16 cellular contexts compared by ENCODE assay signal in the genomic region with DNA sequence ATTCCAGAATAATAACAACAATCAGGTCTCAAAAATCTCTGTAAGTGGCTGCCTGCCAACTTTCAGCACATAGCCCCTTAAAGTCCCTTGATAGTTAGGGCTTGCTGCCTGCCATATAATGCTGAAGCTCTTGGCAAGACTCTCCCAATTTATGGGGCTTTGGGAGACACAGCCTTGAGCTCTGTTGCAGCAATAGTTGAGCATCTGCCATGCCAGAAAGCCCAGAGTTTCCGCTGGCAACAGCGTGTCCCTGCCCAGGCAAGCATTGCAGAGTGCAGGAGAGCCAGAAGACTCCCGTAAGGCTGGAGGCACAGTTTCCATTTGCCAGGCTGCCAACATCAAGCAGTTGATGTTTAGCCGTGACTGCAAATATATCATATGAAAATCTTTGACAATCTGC.
DNase-seq lines count a peak whose midpoint lies in the region; ATAC-seq and TF ChIP-seq lines count a peak whose summit lies in the region.
"Had no signal": no experiment of that assay in that cellular context is flagged by ENCODE, and none has a peak within 500 bp of the region (broad histone marks: within the 10 kb centered on the region; RNA-seq: fewer than 3 reads in every experiment).

No MANE protein-coding gene starts in this region.

- H3K4me3 ChIP-seq in GM23338, result no peak overlapping the region
- no peak overlapping the region for H3K4me3 ChIP-seq in coronary artery
- H3K4me3 ChIP-seq: esophagus muscularis mucosa, tibial nerve had no signal

- H2AFZ ChIP-seq in GM23338, result peak overlapping the region; percentile 75; the same call in 1 of the 2 replicates

- no peak overlapping the region for H3K27ac Mint-ChIP-seq in GM23338
- H3K27ac Mint-ChIP-seq: CD4-positive, CD25-positive, alpha-beta regulatory T cell; mesothelial cell of epicardium had no signal

- no peaks in the 10 kb centered on the region for H3K9me3 Mint-ChIP-seq in GM23338
- H3K9me3 Mint-ChIP-seq: mesothelial cell of epicardium had no signal

- no peak overlapping the region for H3K27ac ChIP-seq in GM23338 (ENCODE audit: low read depth)
- H3K27ac ChIP-seq in coronary artery, result no peak overlapping the region
- H3K27ac ChIP-seq: esophagus muscularis mucosa, tibial nerve had no signal

- H4K20me1 ChIP-seq in GM23338 (replicated peaks; ENCODE audit: insufficient read depth), result no peaks in the 10 kb centered on the region

- H3K79me2 ChIP-seq in GM23338 (replicated peaks; ENCODE audit: insufficient read depth), result no peaks in the 10 kb centered on the region

- TF ChIP-seq CTCF in GM23338 (conservative IDR thresholded peaks at IDR 0.05; ENCODE audit: low read depth in 2 of 2) (no peak), coronary artery (IDR thresholded peaks at IDR 0.05) (no peak)

- H3K4me3 Mint-ChIP-seq in GM23338, result no peak overlapping the region
- H3K4me3 Mint-ChIP-seq: CD4-positive, CD25-positive, alpha-beta regulatory T cell; mesothelial cell of epicardium had no signal

- H3K36me3 Mint-ChIP-seq in GM23338 (ENCODE audit: low read depth), result no peaks in the 10 kb centered on the region
- H3K36me3 Mint-ChIP-seq: CD4-positive, CD25-positive, alpha-beta regulatory T cell; mesothelial cell of epicardium had no signal

- H3K4me1 Mint-ChIP-seq in GM23338, result no peaks in the 10 kb centered on the region
- H3K4me1 Mint-ChIP-seq: CD4-positive, CD25-positive, alpha-beta regulatory T cell had no signal

- no peaks in the 10 kb centered on the region for H3K27me3 Mint-ChIP-seq in GM23338 (ENCODE audit: insufficient read depth, low read depth, poor library complexity)
- H3K27me3 Mint-ChIP-seq: CD4-positive, CD25-positive, alpha-beta regulatory T cell had no signal

- no peaks in the 10 kb centered on the region for H3F3A ChIP-seq in GM23338 (replicated peaks; ENCODE audit: low read depth)

- no peaks in the 10 kb centered on the region for H3K36me3 ChIP-seq in GM23338 (ENCODE audit: insufficient read depth)
- H3K36me3 ChIP-seq: esophagus muscularis mucosa, tibial nerve had no signal

- intact Hi-C loops in sciatic nerve (cut with DNase I), result no loop called here

- H3K9me2 ChIP-seq in GM23338 (ENCODE audit: insufficient read depth), result no peaks in the 10 kb centered on the region

- no peak overlapping the region for H3K4me2 ChIP-seq in GM23338

- ATAC-seq in GM23338 (peak; percentile 53; the same call in 2 of the 3 replicates), sciatic nerve (peak; percentile 36)

- DNase-seq in GM23338 (ENCODE audit: low spot score) (peak; percentile 10), NCI-H446 (lab: John Stamatoyannopoulos, UW) (peak; percentile 92 to 98), fibroblast of peridontal ligament (ENCODE audit: extremely low read depth) (peak; percentile 18), sciatic nerve (ENCODE audit: low spot score) (no peak), coronary artery (ENCODE audit: low spot score) (no peak), NCI-H510A treated with DMSO at 0.1 percent for 48 hours (lab: John Stamatoyannopoulos, UW) (no peak)
- DNase-seq in stimulated activated CD4-positive, alpha-beta T cell treated with anti-CD3 and anti-CD28 coated beads, Interleukin-15, amount 100 ng/mL, for 24 hours, result no peak
- DNase-seq: activated CD4-positive, CD25-positive, alpha-beta regulatory T cell treated with anti-CD3 and anti-CD28 coated beads, Interleukin-2, amount 50 U/mL, for 72 hours; CD4-positive, CD25-positive, alpha-beta regulatory T cell; dermis blood vessel endothelial cell; Right ventricle myocardium superior; small intestine; T-helper 2 cell had no signal

- H3K27me3 ChIP-seq in GM23338 (ENCODE audit: insufficient read depth), result no peaks in the 10 kb centered on the region
- H3K27me3 ChIP-seq: esophagus muscularis mucosa, tibial nerve had no signal

- H3K4me1 ChIP-seq in GM23338 (ENCODE audit: insufficient read depth), result no peaks in the 10 kb centered on the region
- H3K4me1 ChIP-seq: tibial nerve had no signal

TF ChIP-seq in GM23338, 12 proteins besides CTCF, POLR2A, EP300 and RAD21 (continues in another document):
- TF ChIP-seq, protein P1, sequence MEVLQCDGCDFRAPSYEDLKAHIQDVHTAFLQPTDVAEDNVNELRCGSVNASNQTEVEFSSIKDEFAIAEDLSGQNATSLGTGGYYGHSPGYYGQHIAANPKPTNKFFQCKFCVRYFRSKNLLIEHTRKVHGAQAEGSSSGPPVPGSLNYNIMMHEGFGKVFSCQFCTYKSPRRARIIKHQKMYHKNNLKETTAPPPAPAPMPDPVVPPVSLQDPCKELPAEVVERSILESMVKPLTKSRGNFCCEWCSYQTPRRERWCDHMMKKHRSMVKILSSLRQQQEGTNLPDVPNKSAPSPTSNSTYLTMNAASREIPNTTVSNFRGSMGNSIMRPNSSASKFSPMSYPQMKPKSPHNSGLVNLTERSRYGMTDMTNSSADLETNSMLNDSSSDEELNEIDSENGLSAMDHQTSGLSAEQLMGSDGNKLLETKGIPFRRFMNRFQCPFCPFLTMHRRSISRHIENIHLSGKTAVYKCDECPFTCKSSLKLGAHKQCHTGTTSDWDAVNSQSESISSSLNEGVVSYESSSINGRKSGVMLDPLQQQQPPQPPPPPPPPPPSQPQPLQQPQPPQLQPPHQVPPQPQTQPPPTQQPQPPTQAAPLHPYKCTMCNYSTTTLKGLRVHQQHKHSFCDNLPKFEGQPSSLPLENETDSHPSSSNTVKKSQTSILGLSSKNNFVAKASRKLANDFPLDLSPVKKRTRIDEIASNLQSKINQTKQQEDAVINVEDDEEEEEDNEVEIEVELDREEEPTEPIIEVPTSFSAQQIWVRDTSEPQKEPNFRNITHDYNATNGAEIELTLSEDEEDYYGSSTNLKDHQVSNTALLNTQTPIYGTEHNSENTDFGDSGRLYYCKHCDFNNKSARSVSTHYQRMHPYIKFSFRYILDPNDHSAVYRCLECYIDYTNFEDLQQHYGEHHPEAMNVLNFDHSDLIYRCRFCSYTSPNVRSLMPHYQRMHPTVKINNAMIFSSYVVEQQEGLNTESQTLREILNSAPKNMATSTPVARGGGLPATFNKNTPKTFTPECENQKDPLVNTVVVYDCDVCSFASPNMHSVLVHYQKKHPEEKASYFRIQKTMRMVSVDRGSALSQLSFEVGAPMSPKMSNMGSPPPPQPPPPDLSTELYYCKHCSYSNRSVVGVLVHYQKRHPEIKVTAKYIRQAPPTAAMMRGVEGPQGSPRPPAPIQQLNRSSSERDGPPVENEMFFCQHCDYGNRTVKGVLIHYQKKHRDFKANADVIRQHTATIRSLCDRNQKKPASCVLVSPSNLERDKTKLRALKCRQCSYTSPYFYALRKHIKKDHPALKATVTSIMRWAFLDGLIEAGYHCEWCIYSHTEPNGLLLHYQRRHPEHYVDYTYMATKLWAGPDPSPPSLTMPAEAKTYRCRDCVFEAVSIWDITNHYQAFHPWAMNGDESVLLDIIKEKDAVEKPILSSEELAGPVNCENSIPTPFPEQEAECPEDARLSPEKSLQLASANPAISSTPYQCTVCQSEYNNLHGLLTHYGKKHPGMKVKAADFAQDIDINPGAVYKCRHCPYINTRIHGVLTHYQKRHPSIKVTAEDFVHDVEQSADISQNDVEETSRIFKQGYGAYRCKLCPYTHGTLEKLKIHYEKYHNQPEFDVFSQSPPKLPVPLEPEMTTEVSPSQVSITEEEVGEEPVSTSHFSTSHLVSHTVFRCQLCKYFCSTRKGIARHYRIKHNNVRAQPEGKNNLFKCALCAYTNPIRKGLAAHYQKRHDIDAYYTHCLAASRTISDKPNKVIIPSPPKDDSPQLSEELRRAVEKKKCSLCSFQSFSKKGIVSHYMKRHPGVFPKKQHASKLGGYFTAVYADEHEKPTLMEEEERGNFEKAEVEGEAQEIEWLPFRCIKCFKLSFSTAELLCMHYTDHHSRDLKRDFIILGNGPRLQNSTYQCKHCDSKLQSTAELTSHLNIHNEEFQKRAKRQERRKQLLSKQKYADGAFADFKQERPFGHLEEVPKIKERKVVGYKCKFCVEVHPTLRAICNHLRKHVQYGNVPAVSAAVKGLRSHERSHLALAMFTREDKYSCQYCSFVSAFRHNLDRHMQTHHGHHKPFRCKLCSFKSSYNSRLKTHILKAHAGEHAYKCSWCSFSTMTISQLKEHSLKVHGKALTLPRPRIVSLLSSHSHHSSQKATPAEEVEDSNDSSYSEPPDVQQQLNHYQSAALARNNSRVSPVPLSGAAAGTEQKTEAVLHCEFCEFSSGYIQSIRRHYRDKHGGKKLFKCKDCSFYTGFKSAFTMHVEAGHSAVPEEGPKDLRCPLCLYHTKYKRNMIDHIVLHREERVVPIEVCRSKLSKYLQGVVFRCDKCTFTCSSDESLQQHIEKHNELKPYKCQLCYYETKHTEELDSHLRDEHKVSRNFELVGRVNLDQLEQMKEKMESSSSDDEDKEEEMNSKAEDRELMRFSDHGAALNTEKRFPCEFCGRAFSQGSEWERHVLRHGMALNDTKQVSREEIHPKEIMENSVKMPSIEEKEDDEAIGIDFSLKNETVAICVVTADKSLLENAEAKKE (CRISPR knock-in tag; IDR thresholded peaks at IDR 0.05), result no peak
- TF ChIP-seq EZH2phosphoT487 (IDR thresholded peaks at IDR 0.05; ENCODE audit: unreplicated experiment) (no peak), ZNF331 (CRISPR knock-in tag; IDR thresholded peaks at IDR 0.05; ENCODE audit: low read depth) (no peak), POLR2AphosphoS5 (IDR thresholded peaks at IDR 0.05; ENCODE audit: low read depth) (no peak), EZH2 (IDR thresholded peaks at IDR 0.05; ENCODE audit: low read depth, unreplicated experiment) (no peak), NANOG (IDR thresholded peaks at IDR 0.05; ENCODE audit: borderline replicate concordance) (no peak)

Comparison
In these comparisons a context has a peak if more than half of its experiments do, and no peak if none do; other contexts are left out.
1. DNase-seq: peak in GM23338 (single experiment), NCI-H446 (2 of 2) and fibroblast of peridontal ligament (single experiment); none in sciatic nerve (single experiment), stimulated activated CD4-positive, alpha-beta T cell treated with anti-CD3 and anti-CD28 coated beads, Interleukin-15, amount 100 ng/mL, for 24 hours (single experiment), coronary artery (single experiment) and NCI-H510A treated with DMSO at 0.1 percent for 48 hours (single experiment).